Comparison of ENCODE assay signal across 17 cellular contexts in the genomic region with DNA sequence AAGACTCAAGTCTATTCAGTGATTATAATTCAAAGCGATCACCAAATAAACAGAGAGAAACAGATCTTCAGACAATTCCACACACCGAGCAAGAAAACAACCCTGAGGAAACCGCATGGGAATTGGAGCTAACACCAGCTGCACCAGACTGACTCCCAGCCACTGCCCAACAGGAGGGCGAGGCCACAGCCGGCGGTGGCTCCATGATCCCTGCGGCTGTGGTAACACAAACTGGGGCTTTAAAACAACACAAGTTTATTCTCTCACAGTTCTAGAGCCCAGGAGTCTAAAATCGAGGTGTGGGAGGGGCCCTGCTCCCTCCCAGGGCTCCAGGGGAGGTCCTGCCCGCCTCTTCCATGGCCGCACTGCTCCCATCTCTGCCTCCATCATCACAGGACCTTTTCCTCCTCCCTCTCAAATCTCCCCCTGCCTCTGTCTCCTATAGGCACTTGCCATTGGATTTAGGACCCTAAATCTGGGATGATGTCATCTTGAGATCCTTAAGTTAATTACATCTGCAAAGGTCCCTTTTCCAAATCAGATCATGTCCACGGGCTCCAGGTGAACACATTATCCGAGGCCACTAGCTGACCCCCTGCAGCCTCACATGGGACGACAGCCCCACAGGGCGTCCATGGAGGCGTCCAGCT. TPM values are rescaled to one million over a fixed set of nuclear protein-coding genes. Genes with fewer than 3 reads are reported as not detected.
DNase-seq lines count a peak whose midpoint lies in the region; ATAC-seq and TF ChIP-seq lines count a peak whose summit lies in the region.
"Had no signal": no experiment of that assay in that cellular context is flagged by ENCODE, and none has a peak within 500 bp of the region (broad histone marks: within the 10 kb centered on the region; RNA-seq: fewer than 3 reads in every experiment).

No MANE protein-coding gene starts in this region.

- H3K36me3 ChIP-seq in BLaER1 = peaks cover 45% of the 10 kb centered on the region

- DNase-seq in NCI-H2107 (lab: John Stamatoyannopoulos, UW) (peak; percentile 50), neural crest cell (ENCODE audit: low read depth, low spot score) (no peak), HK-2 (ENCODE audit: unreplicated experiment) (no peak)
- DNase-seq in stimulated activated CD4-positive, alpha-beta T cell treated with anti-CD3 and anti-CD28 coated beads, Interleukin-4, amount 100 ng/mL, for 4 hours = no peak
- DNase-seq: C1 segment of cervical spinal cord, DMS79 treated with DMSO at 0.1 percent for 48 hours, HCEC 1CT, NCI-H1105, NCI-H2081, NCI-H510A, NCI-H774, PC-3 had no signal

- peaks cover 79% of the 10 kb centered on the region for H3K36me3 Mint-ChIP-seq in dendritic cell treated with granulocyte-macrophage colony-stimulating factor and Interleukin-4, amounts not matched to agents 40 ng/mL and 50 ng/mL, for 4 days (ENCODE audit: low read depth)
- H3K36me3 Mint-ChIP-seq in neural crest cell (ENCODE audit: low read depth) = no peaks in the 10 kb centered on the region

- H3K27me3 ChIP-seq in BLaER1 = no peaks in the 10 kb centered on the region

- no peaks in the 10 kb centered on the region for H3K9me3 ChIP-seq in BLaER1

- H3K27ac Mint-ChIP-seq in dendritic cell treated with granulocyte-macrophage colony-stimulating factor and Interleukin-4, amounts not matched to agents 40 ng/mL and 50 ng/mL, for 4 days = peak overlapping the region; percentile 56
- peak overlapping the region; percentile 83 for H3K27ac Mint-ChIP-seq in neural crest cell (ENCODE audit: unreplicated experiment)

- H4K20me1 ChIP-seq in BLaER1 = peaks cover 88% of the 10 kb centered on the region

- TF ChIP-seq CTCF in neural crest cell (conservative IDR thresholded peaks at IDR 0.05) = no peak

- no peak overlapping the region for H3K4me3 Mint-ChIP-seq in dendritic cell treated with granulocyte-macrophage colony-stimulating factor and Interleukin-4, amounts not matched to agents 40 ng/mL and 50 ng/mL, for 4 days
- H3K4me3 Mint-ChIP-seq in neural crest cell = no peak overlapping the region

- H3K4me3 ChIP-seq in BLaER1 = no peak overlapping the region
- H3K4me3 ChIP-seq: K562 had no signal

- H3K4me2 ChIP-seq in BLaER1 = peak overlapping the region; percentile 15; the same call in 1 of the 2 replicates

- peaks cover 52% of the 10 kb centered on the region for H3K4me1 ChIP-seq in BLaER1

- peaks cover 4% of the 10 kb centered on the region for H3K27me3 Mint-ChIP-seq in dendritic cell treated with granulocyte-macrophage colony-stimulating factor and Interleukin-4, amounts not matched to agents 40 ng/mL and 50 ng/mL, for 4 days
- no peaks in the 10 kb centered on the region for H3K27me3 Mint-ChIP-seq in neural crest cell (ENCODE audit: low read depth)

- H3K9ac ChIP-seq in BLaER1 = no peak overlapping the region

- intact Hi-C loops in dendritic cell treated with granulocyte-macrophage colony-stimulating factor and Interleukin-4, amounts not matched to agents 40 ng/mL and 50 ng/mL, for 4 days (cut with micrococcal nuclease) = no loop called here

- no peaks in the 10 kb centered on the region for H3K9me3 Mint-ChIP-seq in dendritic cell treated with granulocyte-macrophage colony-stimulating factor and Interleukin-4, amounts not matched to agents 40 ng/mL and 50 ng/mL, for 4 days
- no peaks in the 10 kb centered on the region for H3K9me3 Mint-ChIP-seq in neural crest cell

- no peak overlapping the region for H3K27ac ChIP-seq in BLaER1

- ATAC-seq in HG02759 (IDR thresholded peaks at IDR 0.05; ENCODE audit: unreplicated experiment) = no peak
- ATAC-seq in HG02852 (IDR thresholded peaks at IDR 0.05; ENCODE audit: unreplicated experiment) = no peak
- ATAC-seq: K562 had no signal

- H3K4me1 Mint-ChIP-seq in dendritic cell treated with granulocyte-macrophage colony-stimulating factor and Interleukin-4, amounts not matched to agents 40 ng/mL and 50 ng/mL, for 4 days (ENCODE audit: low read depth) = peaks cover 10% of the 10 kb centered on the region
- no peaks in the 10 kb centered on the region for H3K4me1 Mint-ChIP-seq in neural crest cell

RNA-seq across cellular contexts. Expression of a gene that starts 9.7 kb away (rescaled TPM):
- total RNA-seq in neural crest cell = 47.8 and 48.5 TPM in 2 replicates

RNA-seq across cellular contexts. Expression of a gene that starts 10.0 kb away (rescaled TPM):
- total RNA-seq in neural crest cell = 33.3 and 35.6 TPM in 2 replicates

RNA-seq across cellular contexts. Expression of a gene that starts 36.8 kb away (rescaled TPM):
- not detected in 2 replicates for total RNA-seq in neural crest cell
- total RNA-seq: PC-3 had no signal

RNA-seq across cellular contexts. Expression of a gene that starts 42.1 kb away (rescaled TPM):
- total RNA-seq in neural crest cell = 111 and 115 TPM in 2 replicates

RNA-seq across cellular contexts. Expression of a gene that starts 49.4 kb away (rescaled TPM):
- total RNA-seq in neural crest cell = 0.20 and 0.23 TPM in 2 replicates
